Comparison of ENCODE assay signal across 1 cellular context in the genomic region with DNA sequence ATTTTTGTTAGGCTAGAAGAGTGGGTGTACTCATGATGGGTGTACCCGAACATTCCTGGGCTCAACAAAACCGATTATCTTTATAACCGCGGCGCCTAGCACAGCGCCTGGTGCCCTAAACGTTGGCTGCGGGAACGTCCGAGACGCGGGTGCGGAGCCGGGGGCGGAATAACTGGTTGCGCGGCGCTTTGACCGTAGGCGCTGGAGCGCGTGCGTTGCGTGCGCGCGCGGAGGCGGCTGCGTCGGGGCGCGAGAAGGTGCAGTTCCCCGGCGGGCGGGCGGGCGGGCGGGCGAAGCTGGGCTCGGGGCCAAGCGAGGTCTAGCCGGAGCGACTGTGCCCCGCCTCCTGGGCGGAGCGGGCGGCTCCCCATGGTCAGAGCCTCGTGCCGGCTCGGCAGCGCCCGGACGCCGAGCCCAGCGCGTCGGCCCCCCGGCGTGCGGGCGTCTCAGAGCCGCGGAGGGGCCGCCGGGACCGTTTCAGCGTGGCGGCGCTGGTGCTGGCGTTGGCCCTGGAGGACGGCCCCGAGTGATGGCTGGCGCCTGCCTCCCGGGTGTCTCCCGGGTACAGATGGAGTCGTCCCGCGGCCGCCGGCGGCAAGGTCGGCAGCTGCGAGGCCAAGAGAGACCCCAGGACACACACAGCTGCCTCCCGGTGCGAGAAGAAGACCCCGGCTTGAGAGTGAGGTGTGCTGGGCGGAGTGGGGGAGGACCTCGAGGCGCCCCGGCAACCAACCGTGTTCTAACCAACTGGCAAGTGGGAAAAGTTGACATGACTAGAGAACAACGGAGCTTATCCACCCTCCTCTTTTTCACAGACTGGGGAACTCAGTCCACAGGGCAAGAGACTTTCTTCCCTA.
TF ChIP-seq lines count a peak whose summit lies in the region.

A gene (plus strand): TSS at position 373 of the 857 bp plus-strand sequence. CDS start 14,429 bp downstream, outside the sequence.

TF ChIP-seq in WTC11, 78 proteins besides CTCF, POLR2A, EP300 and RAD21 (continued from another document):
- TF ChIP-seq, protein P1, sequence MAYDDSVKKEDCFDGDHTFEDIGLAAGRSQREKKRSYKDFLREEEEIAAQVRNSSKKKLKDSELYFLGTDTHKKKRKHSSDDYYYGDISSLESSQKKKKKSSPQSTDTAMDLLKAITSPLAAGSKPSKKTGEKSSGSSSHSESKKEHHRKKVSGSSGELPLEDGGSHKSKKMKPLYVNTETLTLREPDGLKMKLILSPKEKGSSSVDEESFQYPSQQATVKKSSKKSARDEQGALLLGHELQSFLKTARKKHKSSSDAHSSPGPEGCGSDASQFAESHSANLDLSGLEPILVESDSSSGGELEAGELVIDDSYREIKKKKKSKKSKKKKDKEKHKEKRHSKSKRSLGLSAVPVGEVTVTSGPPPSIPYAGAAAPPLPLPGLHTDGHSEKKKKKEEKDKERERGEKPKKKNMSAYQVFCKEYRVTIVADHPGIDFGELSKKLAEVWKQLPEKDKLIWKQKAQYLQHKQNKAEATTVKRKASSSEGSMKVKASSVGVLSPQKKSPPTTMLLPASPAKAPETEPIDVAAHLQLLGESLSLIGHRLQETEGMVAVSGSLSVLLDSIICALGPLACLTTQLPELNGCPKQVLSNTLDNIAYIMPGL (CRISPR knock-in tag; IDR thresholded peaks at IDR 0.05): peak; percentile 90
- TF ChIP-seq, protein P2, sequence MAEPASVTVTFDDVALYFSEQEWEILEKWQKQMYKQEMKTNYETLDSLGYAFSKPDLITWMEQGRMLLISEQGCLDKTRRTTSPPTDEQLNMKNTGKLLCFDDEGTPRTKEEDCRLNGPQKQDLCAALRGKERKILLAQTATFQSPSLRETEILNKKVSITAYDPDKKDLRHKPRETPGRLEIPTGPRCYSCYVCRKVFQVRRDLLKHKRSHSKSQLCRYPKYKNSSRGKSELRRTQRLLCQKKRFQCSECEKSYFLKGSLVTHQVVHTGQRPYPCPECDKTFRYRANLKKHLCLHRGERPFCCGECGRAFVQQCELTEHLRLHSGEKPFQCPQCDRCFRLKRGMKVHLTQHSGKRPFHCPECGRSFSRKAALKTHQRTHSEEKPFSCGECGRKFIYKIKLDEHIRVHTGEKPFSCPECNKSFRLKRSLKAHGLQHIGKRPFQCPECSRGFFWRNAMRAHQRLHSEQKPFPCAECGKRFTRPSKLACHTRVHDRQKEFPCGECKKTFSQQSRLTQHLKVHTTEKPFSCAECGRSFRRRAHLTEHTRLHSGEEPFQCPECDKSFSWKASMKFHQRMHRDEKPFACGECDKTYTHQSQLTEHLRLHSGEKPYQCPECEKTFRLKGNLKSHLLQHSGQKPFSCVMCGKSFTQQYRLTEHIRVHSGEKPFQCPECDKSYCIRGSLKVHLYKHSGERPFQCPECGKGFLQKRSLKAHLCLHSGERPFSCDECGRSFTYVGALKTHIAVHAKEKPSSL (CRISPR knock-in tag; conservative IDR thresholded peaks at IDR 0.05): no peak
TF ChIP-seq in WTC11: peak in this region for 15.
